ENCODE assay signal across 1 cellular context in the genomic region with DNA sequence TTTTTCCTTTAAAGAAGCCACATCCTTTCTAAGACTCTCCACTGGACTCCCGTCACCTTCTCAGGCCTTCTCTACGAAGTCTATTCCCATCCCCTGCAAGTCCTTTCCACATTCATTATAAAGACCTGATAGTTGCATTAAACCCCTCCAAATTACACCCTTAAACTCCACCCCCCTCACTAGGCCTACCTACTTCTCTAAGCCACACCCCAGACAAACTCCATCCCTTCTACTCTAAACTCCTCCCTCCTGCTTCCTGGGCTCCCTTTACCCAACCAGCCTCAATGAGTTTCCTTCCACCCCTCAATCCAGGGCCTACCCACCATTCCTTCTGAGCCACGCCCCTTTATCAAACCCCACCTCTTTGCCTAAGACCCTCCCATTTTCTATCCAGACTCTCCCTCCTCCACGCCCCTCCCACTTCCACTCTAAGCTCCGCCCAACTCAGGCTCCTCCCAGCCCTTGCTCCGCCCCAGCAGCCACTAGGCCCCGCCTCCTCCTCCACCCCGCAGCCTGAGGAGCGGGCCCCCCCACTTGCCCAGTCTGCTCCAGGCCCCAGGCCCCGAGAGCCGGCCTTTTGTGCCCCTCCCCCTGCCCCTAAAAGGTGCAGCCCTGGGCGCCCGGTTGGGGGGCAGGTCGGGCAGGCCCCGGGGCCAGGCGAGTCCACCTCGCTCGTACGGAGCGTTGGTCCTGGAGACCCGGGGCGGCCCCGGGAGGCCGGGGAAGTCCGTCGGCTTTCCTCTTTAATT.
TF ChIP-seq lines count a peak whose summit lies in the region.

No MANE protein-coding gene starts in this region.

TF ChIP-seq in HepG2, 621 proteins besides CTCF, POLR2A, EP300 and RAD21 (continues in another document):
- TF ChIP-seq, protein P1, sequence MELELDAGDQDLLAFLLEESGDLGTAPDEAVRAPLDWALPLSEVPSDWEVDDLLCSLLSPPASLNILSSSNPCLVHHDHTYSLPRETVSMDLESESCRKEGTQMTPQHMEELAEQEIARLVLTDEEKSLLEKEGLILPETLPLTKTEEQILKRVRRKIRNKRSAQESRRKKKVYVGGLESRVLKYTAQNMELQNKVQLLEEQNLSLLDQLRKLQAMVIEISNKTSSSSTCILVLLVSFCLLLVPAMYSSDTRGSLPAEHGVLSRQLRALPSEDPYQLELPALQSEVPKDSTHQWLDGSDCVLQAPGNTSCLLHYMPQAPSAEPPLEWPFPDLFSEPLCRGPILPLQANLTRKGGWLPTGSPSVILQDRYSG (CRISPR knock-in tag; IDR thresholded peaks at IDR 0.05) = 0 out of 2 replicates have a peak, but pooled peaks have one; percentile 46
- TF ChIP-seq CBFB (CRISPR knock-in tag; IDR thresholded peaks at IDR 0.05) (peak; percentile 46; the same call in 1 of the 2 replicates), SP140L (CRISPR knock-in tag; IDR thresholded peaks at IDR 0.05; ENCODE audit: borderline replicate concordance) (no peak), HNRNPK (IDR thresholded peaks at IDR 0.05; ENCODE audit: low read depth, low read length, poor library complexity, severe bottlenecking) (peak; percentile 90), MXD4 (CRISPR knock-in tag; IDR thresholded peaks at IDR 0.05) (peak; percentile 52; the same call in 1 of the 2 replicates), ZNF274 (CRISPR knock-in tag; IDR thresholded peaks at IDR 0.05) (peak; percentile 68), ZNF589 (CRISPR knock-in tag; conservative IDR thresholded peaks at IDR 0.05) (no peak), MXI1 (IDR thresholded peaks at IDR 0.05; ENCODE audit: borderline replicate concordance, low read depth, low read length) (0 out of 3 replicates have a peak, but pooled peaks have one; percentile 9), ZFP41 (CRISPR knock-in tag; IDR thresholded peaks at IDR 0.05; ENCODE audit: borderline replicate concordance) (0 out of 2 replicates have a peak, but pooled peaks have one; percentile 37), ARNT2 (CRISPR knock-in tag; IDR thresholded peaks at IDR 0.05; ENCODE audit: low read depth) (0 out of 2 replicates have a peak, but pooled peaks have one; percentile 30), KLF9 (CRISPR knock-in tag; IDR thresholded peaks at IDR 0.05; ENCODE audit: low read depth) (0 out of 2 replicates have a peak, but pooled peaks have one; percentile 5), ZNF543 (CRISPR knock-in tag; IDR thresholded peaks at IDR 0.05) (peak; percentile 73), DMAP1 (CRISPR knock-in tag; IDR thresholded peaks at IDR 0.05) (peak; percentile 48; the same call in 1 of the 2 replicates), KDM5B (CRISPR knock-in tag; IDR thresholded peaks at IDR 0.05; ENCODE audit: borderline replicate concordance) (peak; percentile 43), KDM5A (IDR thresholded peaks at IDR 0.05; ENCODE audit: borderline replicate concordance, low read length) (peak; percentile 85; the same call in 1 of the 2 replicates), ZNF547 (CRISPR knock-in tag; IDR thresholded peaks at IDR 0.05) (no peak), TAF1 (CRISPR knock-in tag; IDR thresholded peaks at IDR 0.05) (peak; percentile 83), ZNF607 (CRISPR knock-in tag; IDR thresholded peaks at IDR 0.05; ENCODE audit: borderline replicate concordance) (0 out of 2 replicates have a peak, but pooled peaks have one; percentile 8), ZFY (CRISPR knock-in tag; IDR thresholded peaks at IDR 0.05) (peak; percentile 80), ZNF335 (CRISPR knock-in tag; IDR thresholded peaks at IDR 0.05) (peak; percentile 42; the same call in 1 of the 2 replicates), ZSCAN25 (CRISPR knock-in tag; IDR thresholded peaks at IDR 0.05) (peak; percentile 44; the same call in 1 of the 2 replicates), CHD4 (IDR thresholded peaks at IDR 0.05; ENCODE audit: borderline replicate concordance, low read length) (peak; percentile 7; the same call in 1 of the 2 replicates)
- TF ChIP-seq, protein P2, sequence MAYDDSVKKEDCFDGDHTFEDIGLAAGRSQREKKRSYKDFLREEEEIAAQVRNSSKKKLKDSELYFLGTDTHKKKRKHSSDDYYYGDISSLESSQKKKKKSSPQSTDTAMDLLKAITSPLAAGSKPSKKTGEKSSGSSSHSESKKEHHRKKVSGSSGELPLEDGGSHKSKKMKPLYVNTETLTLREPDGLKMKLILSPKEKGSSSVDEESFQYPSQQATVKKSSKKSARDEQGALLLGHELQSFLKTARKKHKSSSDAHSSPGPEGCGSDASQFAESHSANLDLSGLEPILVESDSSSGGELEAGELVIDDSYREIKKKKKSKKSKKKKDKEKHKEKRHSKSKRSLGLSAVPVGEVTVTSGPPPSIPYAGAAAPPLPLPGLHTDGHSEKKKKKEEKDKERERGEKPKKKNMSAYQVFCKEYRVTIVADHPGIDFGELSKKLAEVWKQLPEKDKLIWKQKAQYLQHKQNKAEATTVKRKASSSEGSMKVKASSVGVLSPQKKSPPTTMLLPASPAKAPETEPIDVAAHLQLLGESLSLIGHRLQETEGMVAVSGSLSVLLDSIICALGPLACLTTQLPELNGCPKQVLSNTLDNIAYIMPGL (CRISPR knock-in tag; IDR thresholded peaks at IDR 0.05; ENCODE audit: borderline replicate concordance in 1 of 2, low read depth in 1 of 2) = peak in 1 of 2 experiments; percentile 32; a peak in 2 of 4 replicates
- TF ChIP-seq, protein P3, sequence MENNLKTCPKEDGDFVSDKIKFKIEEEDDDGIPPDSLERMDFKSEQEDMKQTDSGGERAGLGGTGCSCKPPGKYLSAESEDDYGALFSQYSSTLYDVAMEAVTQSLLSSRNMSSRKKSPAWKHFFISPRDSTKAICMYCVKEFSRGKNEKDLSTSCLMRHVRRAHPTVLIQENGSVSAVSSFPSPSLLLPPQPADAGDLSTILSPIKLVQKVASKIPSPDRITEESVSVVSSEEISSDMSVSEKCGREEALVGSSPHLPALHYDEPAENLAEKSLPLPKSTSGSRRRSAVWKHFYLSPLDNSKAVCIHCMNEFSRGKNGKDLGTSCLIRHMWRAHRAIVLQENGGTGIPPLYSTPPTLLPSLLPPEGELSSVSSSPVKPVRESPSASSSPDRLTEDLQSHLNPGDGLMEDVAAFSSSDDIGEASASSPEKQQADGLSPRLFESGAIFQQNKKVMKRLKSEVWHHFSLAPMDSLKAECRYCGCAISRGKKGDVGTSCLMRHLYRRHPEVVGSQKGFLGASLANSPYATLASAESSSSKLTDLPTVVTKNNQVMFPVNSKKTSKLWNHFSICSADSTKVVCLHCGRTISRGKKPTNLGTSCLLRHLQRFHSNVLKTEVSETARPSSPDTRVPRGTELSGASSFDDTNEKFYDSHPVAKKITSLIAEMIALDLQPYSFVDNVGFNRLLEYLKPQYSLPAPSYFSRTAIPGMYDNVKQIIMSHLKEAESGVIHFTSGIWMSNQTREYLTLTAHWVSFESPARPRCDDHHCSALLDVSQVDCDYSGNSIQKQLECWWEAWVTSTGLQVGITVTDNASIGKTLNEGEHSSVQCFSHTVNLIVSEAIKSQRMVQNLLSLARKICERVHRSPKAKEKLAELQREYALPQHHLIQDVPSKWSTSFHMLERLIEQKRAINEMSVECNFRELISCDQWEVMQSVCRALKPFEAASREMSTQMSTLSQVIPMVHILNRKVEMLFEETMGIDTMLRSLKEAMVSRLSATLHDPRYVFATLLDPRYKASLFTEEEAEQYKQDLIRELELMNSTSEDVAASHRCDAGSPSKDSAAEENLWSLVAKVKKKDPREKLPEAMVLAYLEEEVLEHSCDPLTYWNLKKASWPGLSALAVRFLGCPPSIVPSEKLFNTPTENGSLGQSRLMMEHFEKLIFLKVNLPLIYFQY (CRISPR knock-in tag; IDR thresholded peaks at IDR 0.05; ENCODE audit: borderline replicate concordance) = peak; percentile 64
- TF ChIP-seq, protein P4, sequence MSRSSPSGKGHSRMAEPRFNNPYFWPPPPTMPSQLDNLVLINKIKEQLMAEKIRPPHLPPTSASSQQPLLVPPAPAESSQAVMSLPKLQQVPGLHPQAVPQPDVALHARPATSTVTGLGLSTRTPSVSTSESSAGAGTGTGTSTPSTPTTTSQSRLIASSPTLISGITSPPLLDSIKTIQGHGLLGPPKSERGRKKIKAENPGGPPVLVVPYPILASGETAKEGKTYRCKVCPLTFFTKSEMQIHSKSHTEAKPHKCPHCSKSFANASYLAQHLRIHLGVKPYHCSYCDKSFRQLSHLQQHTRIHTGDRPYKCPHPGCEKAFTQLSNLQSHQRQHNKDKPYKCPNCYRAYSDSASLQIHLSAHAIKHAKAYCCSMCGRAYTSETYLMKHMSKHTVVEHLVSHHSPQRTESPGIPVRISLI (CRISPR knock-in tag; IDR thresholded peaks at IDR 0.05; ENCODE audit: borderline replicate concordance) = no peak
- TF ChIP-seq, protein P5, sequence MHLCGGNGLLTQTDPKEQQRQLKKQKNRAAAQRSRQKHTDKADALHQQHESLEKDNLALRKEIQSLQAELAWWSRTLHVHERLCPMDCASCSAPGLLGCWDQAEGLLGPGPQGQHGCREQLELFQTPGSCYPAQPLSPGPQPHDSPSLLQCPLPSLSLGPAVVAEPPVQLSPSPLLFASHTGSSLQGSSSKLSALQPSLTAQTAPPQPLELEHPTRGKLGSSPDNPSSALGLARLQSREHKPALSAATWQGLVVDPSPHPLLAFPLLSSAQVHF (CRISPR knock-in tag; IDR thresholded peaks at IDR 0.05) = no peak
- TF ChIP-seq, protein P6, sequence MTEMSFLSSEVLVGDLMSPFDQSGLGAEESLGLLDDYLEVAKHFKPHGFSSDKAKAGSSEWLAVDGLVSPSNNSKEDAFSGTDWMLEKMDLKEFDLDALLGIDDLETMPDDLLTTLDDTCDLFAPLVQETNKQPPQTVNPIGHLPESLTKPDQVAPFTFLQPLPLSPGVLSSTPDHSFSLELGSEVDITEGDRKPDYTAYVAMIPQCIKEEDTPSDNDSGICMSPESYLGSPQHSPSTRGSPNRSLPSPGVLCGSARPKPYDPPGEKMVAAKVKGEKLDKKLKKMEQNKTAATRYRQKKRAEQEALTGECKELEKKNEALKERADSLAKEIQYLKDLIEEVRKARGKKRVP (CRISPR knock-in tag; IDR thresholded peaks at IDR 0.05) = no peak
- TF ChIP-seq, protein P7, sequence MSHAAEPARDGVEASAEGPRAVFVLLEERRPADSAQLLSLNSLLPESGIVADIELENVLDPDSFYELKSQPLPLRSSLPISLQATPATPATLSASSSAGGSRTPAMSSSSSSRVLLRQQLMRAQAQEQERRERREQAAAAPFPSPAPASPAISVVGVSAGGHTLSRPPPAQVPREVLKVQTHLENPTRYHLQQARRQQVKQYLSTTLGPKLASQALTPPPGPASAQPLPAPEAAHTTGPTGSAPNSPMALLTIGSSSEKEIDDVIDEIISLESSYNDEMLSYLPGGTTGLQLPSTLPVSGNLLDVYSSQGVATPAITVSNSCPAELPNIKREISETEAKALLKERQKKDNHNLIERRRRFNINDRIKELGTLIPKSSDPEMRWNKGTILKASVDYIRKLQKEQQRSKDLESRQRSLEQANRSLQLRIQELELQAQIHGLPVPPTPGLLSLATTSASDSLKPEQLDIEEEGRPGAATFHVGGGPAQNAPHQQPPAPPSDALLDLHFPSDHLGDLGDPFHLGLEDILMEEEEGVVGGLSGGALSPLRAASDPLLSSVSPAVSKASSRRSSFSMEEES (CRISPR knock-in tag; IDR thresholded peaks at IDR 0.05) = peak; percentile 24; the same call in 1 of the 2 replicates
- TF ChIP-seq, protein P8, sequence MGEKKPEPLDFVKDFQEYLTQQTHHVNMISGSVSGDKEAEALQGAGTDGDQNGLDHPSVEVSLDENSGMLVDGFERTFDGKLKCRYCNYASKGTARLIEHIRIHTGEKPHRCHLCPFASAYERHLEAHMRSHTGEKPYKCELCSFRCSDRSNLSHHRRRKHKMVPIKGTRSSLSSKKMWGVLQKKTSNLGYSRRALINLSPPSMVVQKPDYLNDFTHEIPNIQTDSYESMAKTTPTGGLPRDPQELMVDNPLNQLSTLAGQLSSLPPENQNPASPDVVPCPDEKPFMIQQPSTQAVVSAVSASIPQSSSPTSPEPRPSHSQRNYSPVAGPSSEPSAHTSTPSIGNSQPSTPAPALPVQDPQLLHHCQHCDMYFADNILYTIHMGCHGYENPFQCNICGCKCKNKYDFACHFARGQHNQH (CRISPR knock-in tag; IDR thresholded peaks at IDR 0.05) = peak; percentile 77
- TF ChIP-seq, protein P9, sequence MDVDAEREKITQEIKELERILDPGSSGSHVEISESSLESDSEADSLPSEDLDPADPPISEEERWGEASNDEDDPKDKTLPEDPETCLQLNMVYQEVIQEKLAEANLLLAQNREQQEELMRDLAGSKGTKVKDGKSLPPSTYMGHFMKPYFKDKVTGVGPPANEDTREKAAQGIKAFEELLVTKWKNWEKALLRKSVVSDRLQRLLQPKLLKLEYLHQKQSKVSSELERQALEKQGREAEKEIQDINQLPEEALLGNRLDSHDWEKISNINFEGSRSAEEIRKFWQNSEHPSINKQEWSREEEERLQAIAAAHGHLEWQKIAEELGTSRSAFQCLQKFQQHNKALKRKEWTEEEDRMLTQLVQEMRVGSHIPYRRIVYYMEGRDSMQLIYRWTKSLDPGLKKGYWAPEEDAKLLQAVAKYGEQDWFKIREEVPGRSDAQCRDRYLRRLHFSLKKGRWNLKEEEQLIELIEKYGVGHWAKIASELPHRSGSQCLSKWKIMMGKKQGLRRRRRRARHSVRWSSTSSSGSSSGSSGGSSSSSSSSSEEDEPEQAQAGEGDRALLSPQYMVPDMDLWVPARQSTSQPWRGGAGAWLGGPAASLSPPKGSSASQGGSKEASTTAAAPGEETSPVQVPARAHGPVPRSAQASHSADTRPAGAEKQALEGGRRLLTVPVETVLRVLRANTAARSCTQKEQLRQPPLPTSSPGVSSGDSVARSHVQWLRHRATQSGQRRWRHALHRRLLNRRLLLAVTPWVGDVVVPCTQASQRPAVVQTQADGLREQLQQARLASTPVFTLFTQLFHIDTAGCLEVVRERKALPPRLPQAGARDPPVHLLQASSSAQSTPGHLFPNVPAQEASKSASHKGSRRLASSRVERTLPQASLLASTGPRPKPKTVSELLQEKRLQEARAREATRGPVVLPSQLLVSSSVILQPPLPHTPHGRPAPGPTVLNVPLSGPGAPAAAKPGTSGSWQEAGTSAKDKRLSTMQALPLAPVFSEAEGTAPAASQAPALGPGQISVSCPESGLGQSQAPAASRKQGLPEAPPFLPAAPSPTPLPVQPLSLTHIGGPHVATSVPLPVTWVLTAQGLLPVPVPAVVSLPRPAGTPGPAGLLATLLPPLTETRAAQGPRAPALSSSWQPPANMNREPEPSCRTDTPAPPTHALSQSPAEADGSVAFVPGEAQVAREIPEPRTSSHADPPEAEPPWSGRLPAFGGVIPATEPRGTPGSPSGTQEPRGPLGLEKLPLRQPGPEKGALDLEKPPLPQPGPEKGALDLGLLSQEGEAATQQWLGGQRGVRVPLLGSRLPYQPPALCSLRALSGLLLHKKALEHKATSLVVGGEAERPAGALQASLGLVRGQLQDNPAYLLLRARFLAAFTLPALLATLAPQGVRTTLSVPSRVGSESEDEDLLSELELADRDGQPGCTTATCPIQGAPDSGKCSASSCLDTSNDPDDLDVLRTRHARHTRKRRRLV (CRISPR knock-in tag; IDR thresholded peaks at IDR 0.05) = 0 out of 2 replicates have a peak, but pooled peaks have one; percentile 61
- TF ChIP-seq, protein P10, sequence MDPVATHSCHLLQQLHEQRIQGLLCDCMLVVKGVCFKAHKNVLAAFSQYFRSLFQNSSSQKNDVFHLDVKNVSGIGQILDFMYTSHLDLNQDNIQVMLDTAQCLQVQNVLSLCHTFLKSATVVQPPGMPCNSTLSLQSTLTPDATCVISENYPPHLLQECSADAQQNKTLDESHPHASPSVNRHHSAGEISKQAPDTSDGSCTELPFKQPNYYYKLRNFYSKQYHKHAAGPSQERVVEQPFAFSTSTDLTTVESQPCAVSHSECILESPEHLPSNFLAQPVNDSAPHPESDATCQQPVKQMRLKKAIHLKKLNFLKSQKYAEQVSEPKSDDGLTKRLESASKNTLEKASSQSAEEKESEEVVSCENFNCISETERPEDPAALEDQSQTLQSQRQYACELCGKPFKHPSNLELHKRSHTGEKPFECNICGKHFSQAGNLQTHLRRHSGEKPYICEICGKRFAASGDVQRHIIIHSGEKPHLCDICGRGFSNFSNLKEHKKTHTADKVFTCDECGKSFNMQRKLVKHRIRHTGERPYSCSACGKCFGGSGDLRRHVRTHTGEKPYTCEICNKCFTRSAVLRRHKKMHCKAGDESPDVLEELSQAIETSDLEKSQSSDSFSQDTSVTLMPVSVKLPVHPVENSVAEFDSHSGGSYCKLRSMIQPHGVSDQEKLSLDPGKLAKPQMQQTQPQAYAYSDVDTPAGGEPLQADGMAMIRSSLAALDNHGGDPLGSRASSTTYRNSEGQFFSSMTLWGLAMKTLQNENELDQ (CRISPR knock-in tag; IDR thresholded peaks at IDR 0.05; ENCODE audit: borderline replicate concordance) = no peak
